ENCODE assay signal across 10 cellular contexts in genomic region chr14:61466249-61466904, GRCh38.
DNase-seq lines count a peak whose midpoint lies in the region; ATAC-seq and TF ChIP-seq lines count a peak whose summit lies in the region.
"Had no signal": no experiment of that assay in that cellular context is flagged by ENCODE, and none has a peak within 500 bp of the region (broad histone marks: within the 10 kb centered on the region; RNA-seq: fewer than 3 reads in every experiment).

No MANE protein-coding gene starts in this region.

- H3K9me3 Mint-ChIP-seq in stimulated activated naive CD8-positive, alpha-beta T cell treated with anti-CD3 and anti-CD28 coated beads, Interleukin-15, amount 100 ng/mL, for 72 hours, result no peaks in the 10 kb centered on the region
- H3K9me3 Mint-ChIP-seq in endodermal cell, result peaks cover 6% of the 10 kb centered on the region

- 42 to 48% methylated on average over 13 to 17 of the region's 17 CpGs for WGBS in endodermal cell (ENCODE audit: insufficient coverage in 1 of 2, insufficient read length in 1 of 2), 2 experiments

- H3K4me1 Mint-ChIP-seq in stimulated activated naive CD8-positive, alpha-beta T cell treated with anti-CD3 and anti-CD28 coated beads, Interleukin-15, amount 100 ng/mL, for 72 hours, result peaks cover 90% of the 10 kb centered on the region
- peaks cover 36% of the 10 kb centered on the region for H3K4me1 Mint-ChIP-seq in endodermal cell

- no peak overlapping the region for H3K9ac ChIP-seq in endodermal cell (ENCODE audit: extremely low read depth, low read length, poor library complexity, severe bottlenecking)

- H3K4me3 Mint-ChIP-seq in stimulated activated naive CD8-positive, alpha-beta T cell treated with anti-CD3 and anti-CD28 coated beads, Interleukin-15, amount 100 ng/mL, for 72 hours, result no peak overlapping the region
- H3K4me3 Mint-ChIP-seq in endodermal cell, result no peak overlapping the region

- peak; percentile 3 for DNase-seq in stimulated activated naive CD8-positive, alpha-beta T cell treated with anti-CD3 and anti-CD28 coated beads, Interleukin-15, Interleukin-2, amounts not matched to agents 100 U/mL and 50 U/mL, for 24 hours
- no peak for DNase-seq in stimulated activated naive CD8-positive, alpha-beta T cell treated with anti-CD3 and anti-CD28 coated beads, Interleukin-15, amount 100 ng/mL, for 72 hours
- DNase-seq in endodermal cell (peak; percentile 73), lower lobe of right lung (no peak), SK-N-DZ (ENCODE audit: low spot score) (no peak), mesenteric fat pad (ENCODE audit: low spot score) (no peak)
- DNase-seq: Caco-2, NCI-H526 had no signal

- ATAC-seq in stimulated activated naive CD8-positive, alpha-beta T cell treated with anti-CD3 and anti-CD28 coated beads, Interleukin-15, Interleukin-2, amounts not matched to agents 100 U/mL and 50 U/mL, for 24 hours, result no peak
- ATAC-seq in stimulated activated naive CD8-positive, alpha-beta T cell treated with anti-CD3 and anti-CD28 coated beads, Interleukin-15, amount 100 ng/mL, for 72 hours, result no peak
- ATAC-seq in lower lobe of right lung (peak; percentile 58 to 66), GM19351 (IDR thresholded peaks at IDR 0.05; ENCODE audit: unreplicated experiment) (no peak), GM21619 (IDR thresholded peaks at IDR 0.05; ENCODE audit: unreplicated experiment) (no peak)

- no peaks in the 10 kb centered on the region for H3K36me3 Mint-ChIP-seq in endodermal cell (ENCODE audit: low read depth)

- intact Hi-C loops in lower lobe of right lung (cut with DNase I), result loop anchor here (10.0 kb wide), 2 partner anchors 268 to 368 kb away; no protein-coding TSS in a partner anchor

- peaks cover 15% of the 10 kb centered on the region for H3K4me1 ChIP-seq in endodermal cell (ENCODE audit: control insufficient read depth, insufficient read depth, low read length)
- H3K4me1 ChIP-seq in lower lobe of right lung, result peaks cover 62% of the 10 kb centered on the region
- H3K4me1 ChIP-seq: Caco-2 had no signal

- H3K27me3 ChIP-seq in endodermal cell (ENCODE audit: control insufficient read depth, insufficient read depth, low read length, poor library complexity, severe bottlenecking) (no peaks in the 10 kb centered on the region), lower lobe of right lung (ENCODE audit: low read depth) (no peaks in the 10 kb centered on the region)

- H3K4me3 ChIP-seq in endodermal cell (ENCODE audit: low read length), result no peak overlapping the region
- H3K4me3 ChIP-seq in lower lobe of right lung, result no peak overlapping the region

- H3K27ac ChIP-seq in endodermal cell (ENCODE audit: low read depth, low read length), result no peak overlapping the region
- peak overlapping the region; percentile 51 for H3K27ac ChIP-seq in lower lobe of right lung

- no peaks in the 10 kb centered on the region for H3K27me3 Mint-ChIP-seq in stimulated activated naive CD8-positive, alpha-beta T cell treated with anti-CD3 and anti-CD28 coated beads, Interleukin-15, amount 100 ng/mL, for 72 hours
- H3K27me3 Mint-ChIP-seq in endodermal cell (ENCODE audit: insufficient read depth), result no peaks in the 10 kb centered on the region

- H3K36me3 ChIP-seq in endodermal cell (ENCODE audit: control insufficient read depth, insufficient read depth, low read length) (no peaks in the 10 kb centered on the region), lower lobe of right lung (no peaks in the 10 kb centered on the region)

- H3K9me3 ChIP-seq in endodermal cell (ENCODE audit: control insufficient read depth, low read length) (no peaks in the 10 kb centered on the region), lower lobe of right lung (no peaks in the 10 kb centered on the region)
- H3K9me3 ChIP-seq: Caco-2 had no signal

- peak overlapping the region in 1 of 2 donors; percentile 64 for H3K27ac Mint-ChIP-seq in stimulated activated naive CD8-positive, alpha-beta T cell treated with anti-CD3 and anti-CD28 coated beads, Interleukin-15, amount 100 ng/mL, for 72 hours
- H3K27ac Mint-ChIP-seq in endodermal cell, result peak overlapping the region; percentile 67

- TF ChIP-seq CTCF in endodermal cell (conservative IDR thresholded peaks at IDR 0.05) (no peak), lower lobe of right lung (IDR thresholded peaks at IDR 0.05) (no peak)

Comparison
In these comparisons a context has a peak if more than half of its experiments do, and no peak if none do; other contexts are left out.
1. DNase-seq: peak in stimulated activated naive CD8-positive, alpha-beta T cell treated with anti-CD3 and anti-CD28 coated beads, Interleukin-15, Interleukin-2, amounts not matched to agents 100 U/mL and 50 U/mL, for 24 hours (single experiment) and endodermal cell (single experiment); none in stimulated activated naive CD8-positive, alpha-beta T cell treated with anti-CD3 and anti-CD28 coated beads, Interleukin-15, amount 100 ng/mL, for 72 hours (0 of 2), lower lobe of right lung (single experiment), SK-N-DZ (single experiment) and mesenteric fat pad (single experiment).
2. ATAC-seq: peak in lower lobe of right lung (2 of 2); none in stimulated activated naive CD8-positive, alpha-beta T cell treated with anti-CD3 and anti-CD28 coated beads, Interleukin-15, Interleukin-2, amounts not matched to agents 100 U/mL and 50 U/mL, for 24 hours (single experiment), stimulated activated naive CD8-positive, alpha-beta T cell treated with anti-CD3 and anti-CD28 coated beads, Interleukin-15, amount 100 ng/mL, for 72 hours (single experiment), GM19351 (single experiment) and GM21619 (single experiment).